Comparison of ENCODE assay signal across 1 cellular context in the genomic region with DNA sequence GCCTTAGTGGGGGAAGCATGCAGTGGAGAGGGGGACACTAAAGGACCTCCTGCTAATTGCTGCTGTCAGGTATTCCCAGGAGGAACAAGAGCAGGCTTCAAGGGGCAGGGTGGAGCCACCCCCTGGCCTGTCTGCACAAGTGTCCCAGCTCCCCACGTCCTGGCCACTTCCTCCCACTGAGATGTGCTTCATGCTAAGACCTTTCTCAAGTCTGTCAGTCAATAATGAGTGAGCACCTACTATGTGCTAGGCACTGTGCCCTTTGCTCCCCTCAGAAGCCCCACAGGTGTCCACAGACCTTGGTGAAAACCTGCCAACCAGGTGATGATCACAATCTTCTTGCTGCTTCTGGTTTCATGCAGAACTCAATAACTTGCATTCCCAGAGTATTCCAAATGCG.
TF ChIP-seq lines count a peak whose summit lies in the region.

No MANE protein-coding gene starts in this region.

TF ChIP-seq in HEK293, 187 proteins besides CTCF, POLR2A, EP300 and RAD21 (continued from another document):
- TF ChIP-seq, protein P1, sequence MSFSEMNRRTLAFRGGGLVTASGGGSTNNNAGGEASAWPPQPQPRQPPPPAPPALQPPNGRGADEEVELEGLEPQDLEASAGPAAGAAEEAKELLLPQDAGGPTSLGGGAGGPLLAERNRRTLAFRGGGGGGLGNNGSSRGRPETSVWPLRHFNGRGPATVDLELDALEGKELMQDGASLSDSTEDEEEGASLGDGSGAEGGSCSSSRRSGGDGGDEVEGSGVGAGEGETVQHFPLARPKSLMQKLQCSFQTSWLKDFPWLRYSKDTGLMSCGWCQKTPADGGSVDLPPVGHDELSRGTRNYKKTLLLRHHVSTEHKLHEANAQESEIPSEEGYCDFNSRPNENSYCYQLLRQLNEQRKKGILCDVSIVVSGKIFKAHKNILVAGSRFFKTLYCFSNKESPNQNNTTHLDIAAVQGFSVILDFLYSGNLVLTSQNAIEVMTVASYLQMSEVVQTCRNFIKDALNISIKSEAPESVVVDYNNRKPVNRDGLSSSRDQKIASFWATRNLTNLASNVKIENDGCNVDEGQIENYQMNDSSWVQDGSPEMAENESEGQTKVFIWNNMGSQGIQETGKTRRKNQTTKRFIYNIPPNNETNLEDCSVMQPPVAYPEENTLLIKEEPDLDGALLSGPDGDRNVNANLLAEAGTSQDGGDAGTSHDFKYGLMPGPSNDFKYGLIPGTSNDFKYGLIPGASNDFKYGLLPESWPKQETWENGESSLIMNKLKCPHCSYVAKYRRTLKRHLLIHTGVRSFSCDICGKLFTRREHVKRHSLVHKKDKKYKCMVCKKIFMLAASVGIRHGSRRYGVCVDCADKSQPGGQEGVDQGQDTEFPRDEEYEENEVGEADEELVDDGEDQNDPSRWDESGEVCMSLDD (tag by site-specific recombination; IDR thresholded peaks at IDR 0.05), result no peak
- TF ChIP-seq SP3 (tag by site-specific recombination; IDR thresholded peaks at IDR 0.05) (no peak), SCRT2 (tag by site-specific recombination; IDR thresholded peaks at IDR 0.05) (0 out of 2 replicates have a peak, but pooled peaks have one; percentile 8), ZNF433 (tag by site-specific recombination; IDR thresholded peaks at IDR 0.05; ENCODE audit: low read depth) (no peak), ZNF248 (tag by site-specific recombination; IDR thresholded peaks at IDR 0.05) (no peak)
